ENCODE assay signal across 1 cellular context in genomic region chr12:122079038-122079531, GRCh38.
TF ChIP-seq lines count a peak whose summit lies in the region.

No MANE protein-coding gene starts in this region.

TF ChIP-seq in WTC11, 78 proteins besides CTCF, POLR2A, EP300 and RAD21 (continued from another document and continues in another):
- TF ChIP-seq E2F5 (CRISPR knock-in tag; IDR thresholded peaks at IDR 0.05) (0 out of 2 replicates have a peak, but pooled peaks have one; percentile 25), RELA (CRISPR knock-in tag; IDR thresholded peaks at IDR 0.05; ENCODE audit: borderline replicate concordance) (no peak), ZNF138 (CRISPR knock-in tag; conservative IDR thresholded peaks at IDR 0.05) (no peak), ZNF121 (CRISPR knock-in tag; IDR thresholded peaks at IDR 0.05) (no peak), ETV6 (CRISPR knock-in tag; IDR thresholded peaks at IDR 0.05) (0 out of 2 replicates have a peak, but pooled peaks have one; percentile 12), JAZF1 (CRISPR knock-in tag; IDR thresholded peaks at IDR 0.05) (no peak), TCF7 (CRISPR knock-in tag; IDR thresholded peaks at IDR 0.05; ENCODE audit: low read depth) (peak; percentile 80; the same call in 1 of the 2 replicates), RORB (CRISPR knock-in tag; IDR thresholded peaks at IDR 0.05) (no peak), USF1 (CRISPR knock-in tag; IDR thresholded peaks at IDR 0.05) (peak; percentile 67), HMGXB4 (CRISPR knock-in tag; IDR thresholded peaks at IDR 0.05) (peak; percentile 30; the same call in 1 of the 2 replicates), MYBL2 (CRISPR knock-in tag; IDR thresholded peaks at IDR 0.05) (peak; percentile 79), AFF4 (CRISPR knock-in tag; IDR thresholded peaks at IDR 0.05; ENCODE audit: borderline replicate concordance) (no peak), PRRX2 (CRISPR knock-in tag; IDR thresholded peaks at IDR 0.05) (no peak), TEAD4 (CRISPR knock-in tag; IDR thresholded peaks at IDR 0.05) (no peak), ZNF263 (CRISPR knock-in tag; IDR thresholded peaks at IDR 0.05; ENCODE audit: low read depth) (no peak; the same call in 1 of the 2 replicates), ZNF512 (CRISPR knock-in tag; IDR thresholded peaks at IDR 0.05; ENCODE audit: borderline replicate concordance) (no peak), SMAD4 (CRISPR knock-in tag; IDR thresholded peaks at IDR 0.05) (0 out of 2 replicates have a peak, but pooled peaks have one; percentile 18), GABPB1 (CRISPR knock-in tag; IDR thresholded peaks at IDR 0.05) (peak; percentile 60; the same call in 1 of the 2 replicates), FOXJ3 (CRISPR knock-in tag; IDR thresholded peaks at IDR 0.05; ENCODE audit: borderline replicate concordance) (no peak), ZNF671 (CRISPR knock-in tag; IDR thresholded peaks at IDR 0.05) (no peak), ARID4B (CRISPR knock-in tag; IDR thresholded peaks at IDR 0.05; ENCODE audit: borderline replicate concordance) (peak; percentile 71; the same call in 1 of the 2 replicates), ATF3 (CRISPR knock-in tag; conservative IDR thresholded peaks at IDR 0.05) (no peak; the same call in 1 of the 2 replicates), NFE2L1 (CRISPR knock-in tag; IDR thresholded peaks at IDR 0.05) (0 out of 2 replicates have a peak, but pooled peaks have one; percentile 81), ZMAT4 (CRISPR knock-in tag; IDR thresholded peaks at IDR 0.05) (no peak), STAT6 (CRISPR knock-in tag; conservative IDR thresholded peaks at IDR 0.05; ENCODE audit: low read depth) (no peak), AR (CRISPR knock-in tag; IDR thresholded peaks at IDR 0.05) (no peak), E2F4 (CRISPR knock-in tag; IDR thresholded peaks at IDR 0.05; ENCODE audit: borderline replicate concordance, low read depth) (0 out of 2 replicates have a peak, but pooled peaks have one; percentile 38), FOXP4 (CRISPR knock-in tag; IDR thresholded peaks at IDR 0.05) (peak; percentile 92)
